ENCODE assay signal across 17 cellular contexts in the genomic region with DNA sequence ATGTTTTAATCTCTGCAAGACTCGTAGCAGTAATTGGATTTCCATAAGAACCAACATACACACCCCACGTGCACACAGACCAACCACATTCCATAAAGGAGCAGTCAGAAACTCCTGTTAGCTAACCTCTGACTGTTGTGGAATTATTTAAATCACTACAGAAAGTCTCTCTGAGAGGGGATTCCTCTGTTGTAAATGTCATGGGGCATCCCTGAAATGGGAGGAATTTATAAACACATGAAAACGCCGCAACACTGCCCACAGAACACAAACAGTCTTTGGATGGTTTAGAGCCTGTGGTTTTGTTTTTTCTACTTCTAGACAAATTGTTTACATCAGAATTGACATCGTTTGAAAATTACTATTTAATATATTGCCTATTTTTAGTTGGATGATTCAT.
"Had no signal": no experiment of that assay in that cellular context is flagged by ENCODE, and none has a peak within 500 bp of the region (broad histone marks: within the 10 kb centered on the region; RNA-seq: fewer than 3 reads in every experiment).

No MANE protein-coding gene starts in this region.

- H3K36me3 Mint-ChIP-seq: naive thymus-derived CD8-positive, alpha-beta T cell; type B pancreatic cell had no signal

- H3K27me3 ChIP-seq: neutrophil, sigmoid colon had no signal

- H3K4me3 Mint-ChIP-seq: dendritic cell treated with granulocyte-macrophage colony-stimulating factor and Interleukin-4, amounts not matched to agents 40 ng/mL and 50 ng/mL, for 4 days; naive thymus-derived CD8-positive, alpha-beta T cell; type B pancreatic cell had no signal

- H3K27me3 Mint-ChIP-seq: dendritic cell treated with granulocyte-macrophage colony-stimulating factor and Interleukin-4, amounts not matched to agents 40 ng/mL and 50 ng/mL, for 4 days; type B pancreatic cell had no signal

- H3K27ac ChIP-seq: neutrophil, psoas muscle, sigmoid colon, skin epidermis had no signal

- H3K36me3 ChIP-seq: neutrophil, sigmoid colon had no signal

- H3K4me1 Mint-ChIP-seq: naive thymus-derived CD8-positive, alpha-beta T cell had no signal

- H3K9me3 ChIP-seq: mucosa of descending colon, neutrophil, psoas muscle, sigmoid colon had no signal

- H3K9me3 Mint-ChIP-seq: type B pancreatic cell had no signal

- H3K4me1 ChIP-seq: psoas muscle, sigmoid colon had no signal

- H3K4me3 ChIP-seq: lung, mucosa of descending colon, psoas muscle, sigmoid colon, skin epidermis had no signal

- ATAC-seq: left colon; left ventricle myocardium superior; mucosa of descending colon; naive thymus-derived CD8-positive, alpha-beta T cell; psoas muscle had no signal

- H3K27ac Mint-ChIP-seq: dendritic cell treated with granulocyte-macrophage colony-stimulating factor and Interleukin-4, amounts not matched to agents 40 ng/mL and 50 ng/mL, for 4 days; naive thymus-derived CD8-positive, alpha-beta T cell; type B pancreatic cell had no signal

- DNase-seq: foreskin melanocyte; head of caudate nucleus; hippocampal formation; left colon; left ventricle myocardium superior; mucosa of descending colon; naive thymus-derived CD8-positive, alpha-beta T cell; psoas muscle; retina; sigmoid colon; stimulated activated CD4-positive, alpha-beta T cell treated with anti-CD3 and anti-CD28 coated beads, Interleukin-12 subunit alpha, Interleukin-12 subunit beta, amount 100 ng/mL, for 4 hours; stimulated activated naive CD4-positive, alpha-beta T cell had no signal
